ENCODE assay signal across 1 cellular context in genomic region chrX:153338836-153339235, GRCh38.
TF ChIP-seq lines count a peak whose summit lies in the region.

No MANE protein-coding gene starts in this region.

TF ChIP-seq in K562, 482 proteins besides CTCF, POLR2A, EP300 and RAD21:
- TF ChIP-seq ZNF121 (CRISPR knock-in tag; conservative IDR thresholded peaks at IDR 0.05) (no peak), E2F6 (IDR thresholded peaks at IDR 0.05; ENCODE audit: borderline replicate concordance in 1 of 2, extremely low read depth in 1 of 2, insufficient read depth in 1 of 2, insufficient read length in 1 of 2, low read depth in 1 of 2, low read length in 1 of 2, poor library complexity in 1 of 2, severe bottlenecking in 1 of 2) (peak in 1 of 2 experiments; percentile 39), ETV1 (tag; conservative IDR thresholded peaks at IDR 0.05; ENCODE audit: low read depth) (peak; percentile 31; the same call in 1 of the 2 replicates), NFRKB (IDR thresholded peaks at IDR 0.05; ENCODE audit: low read depth) (no peak), BRF2 (IDR thresholded peaks at IDR 0.05; ENCODE audit: borderline replicate concordance, insufficient read depth, insufficient read length) (no peak), HNRNPLL (IDR thresholded peaks at IDR 0.05; ENCODE audit: low read depth, low read length, poor library complexity, severe bottlenecking) (no peak), ZBTB5 (IDR thresholded peaks at IDR 0.05) (no peak), ZNF766 (CRISPR knock-in tag; conservative IDR thresholded peaks at IDR 0.05) (no peak), ZKSCAN8 (CRISPR knock-in tag; IDR thresholded peaks at IDR 0.05) (no peak), KLF16 (IDR thresholded peaks at IDR 0.05) (no peak), HDAC6 (IDR thresholded peaks at IDR 0.05; ENCODE audit: low read depth, low read length) (no peak), PHB2 (IDR thresholded peaks at IDR 0.05; ENCODE audit: low read depth) (no peak), GMEB1 (CRISPR knock-in tag; IDR thresholded peaks at IDR 0.05) (no peak), PTBP1 (IDR thresholded peaks at IDR 0.05; ENCODE audit: low read depth, low read length) (no peak), ZNF282 (CRISPR knock-in tag; IDR thresholded peaks at IDR 0.05) (no peak), ZNF785 (CRISPR knock-in tag; IDR thresholded peaks at IDR 0.05) (no peak), CEBPG (CRISPR knock-in tag; IDR thresholded peaks at IDR 0.05) (no peak), CEBPG (tag; conservative IDR thresholded peaks at IDR 0.05 in 1 of 2, IDR thresholded peaks at IDR 0.05 in 1 of 2) (peak in 1 of 2 experiments; percentile 31; a peak in 1 of 4 replicates), ZNF445 (CRISPR knock-in tag; IDR thresholded peaks at IDR 0.05; ENCODE audit: low read depth) (no peak), ZNF699 (CRISPR knock-in tag; IDR thresholded peaks at IDR 0.05; ENCODE audit: insufficient replicate concordance) (no peak), SMARCC2 (IDR thresholded peaks at IDR 0.05; ENCODE audit: low read depth) (no peak), DPF2 (IDR thresholded peaks at IDR 0.05) (no peak), CBX3 (IDR thresholded peaks at IDR 0.05; ENCODE audit: borderline replicate concordance in 1 of 2, low read length in 2 of 2) (no peak), AFF4 (CRISPR knock-in tag; IDR thresholded peaks at IDR 0.05) (no peak), RBM17 (IDR thresholded peaks at IDR 0.05; ENCODE audit: borderline replicate concordance, low read depth, low read length) (no peak)
- TF ChIP-seq, protein P1, sequence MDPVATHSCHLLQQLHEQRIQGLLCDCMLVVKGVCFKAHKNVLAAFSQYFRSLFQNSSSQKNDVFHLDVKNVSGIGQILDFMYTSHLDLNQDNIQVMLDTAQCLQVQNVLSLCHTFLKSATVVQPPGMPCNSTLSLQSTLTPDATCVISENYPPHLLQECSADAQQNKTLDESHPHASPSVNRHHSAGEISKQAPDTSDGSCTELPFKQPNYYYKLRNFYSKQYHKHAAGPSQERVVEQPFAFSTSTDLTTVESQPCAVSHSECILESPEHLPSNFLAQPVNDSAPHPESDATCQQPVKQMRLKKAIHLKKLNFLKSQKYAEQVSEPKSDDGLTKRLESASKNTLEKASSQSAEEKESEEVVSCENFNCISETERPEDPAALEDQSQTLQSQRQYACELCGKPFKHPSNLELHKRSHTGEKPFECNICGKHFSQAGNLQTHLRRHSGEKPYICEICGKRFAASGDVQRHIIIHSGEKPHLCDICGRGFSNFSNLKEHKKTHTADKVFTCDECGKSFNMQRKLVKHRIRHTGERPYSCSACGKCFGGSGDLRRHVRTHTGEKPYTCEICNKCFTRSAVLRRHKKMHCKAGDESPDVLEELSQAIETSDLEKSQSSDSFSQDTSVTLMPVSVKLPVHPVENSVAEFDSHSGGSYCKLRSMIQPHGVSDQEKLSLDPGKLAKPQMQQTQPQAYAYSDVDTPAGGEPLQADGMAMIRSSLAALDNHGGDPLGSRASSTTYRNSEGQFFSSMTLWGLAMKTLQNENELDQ (CRISPR knock-in tag; IDR thresholded peaks at IDR 0.05; ENCODE audit: borderline replicate concordance) = no peak
- TF ChIP-seq, protein P2, sequence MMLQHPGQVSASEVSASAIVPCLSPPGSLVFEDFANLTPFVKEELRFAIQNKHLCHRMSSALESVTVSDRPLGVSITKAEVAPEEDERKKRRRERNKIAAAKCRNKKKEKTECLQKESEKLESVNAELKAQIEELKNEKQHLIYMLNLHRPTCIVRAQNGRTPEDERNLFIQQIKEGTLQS (IDR thresholded peaks at IDR 0.05) = no peak
- TF ChIP-seq, protein P2 (CRISPR knock-in tag; conservative IDR thresholded peaks at IDR 0.05) = no peak
- TF ChIP-seq, protein P3, sequence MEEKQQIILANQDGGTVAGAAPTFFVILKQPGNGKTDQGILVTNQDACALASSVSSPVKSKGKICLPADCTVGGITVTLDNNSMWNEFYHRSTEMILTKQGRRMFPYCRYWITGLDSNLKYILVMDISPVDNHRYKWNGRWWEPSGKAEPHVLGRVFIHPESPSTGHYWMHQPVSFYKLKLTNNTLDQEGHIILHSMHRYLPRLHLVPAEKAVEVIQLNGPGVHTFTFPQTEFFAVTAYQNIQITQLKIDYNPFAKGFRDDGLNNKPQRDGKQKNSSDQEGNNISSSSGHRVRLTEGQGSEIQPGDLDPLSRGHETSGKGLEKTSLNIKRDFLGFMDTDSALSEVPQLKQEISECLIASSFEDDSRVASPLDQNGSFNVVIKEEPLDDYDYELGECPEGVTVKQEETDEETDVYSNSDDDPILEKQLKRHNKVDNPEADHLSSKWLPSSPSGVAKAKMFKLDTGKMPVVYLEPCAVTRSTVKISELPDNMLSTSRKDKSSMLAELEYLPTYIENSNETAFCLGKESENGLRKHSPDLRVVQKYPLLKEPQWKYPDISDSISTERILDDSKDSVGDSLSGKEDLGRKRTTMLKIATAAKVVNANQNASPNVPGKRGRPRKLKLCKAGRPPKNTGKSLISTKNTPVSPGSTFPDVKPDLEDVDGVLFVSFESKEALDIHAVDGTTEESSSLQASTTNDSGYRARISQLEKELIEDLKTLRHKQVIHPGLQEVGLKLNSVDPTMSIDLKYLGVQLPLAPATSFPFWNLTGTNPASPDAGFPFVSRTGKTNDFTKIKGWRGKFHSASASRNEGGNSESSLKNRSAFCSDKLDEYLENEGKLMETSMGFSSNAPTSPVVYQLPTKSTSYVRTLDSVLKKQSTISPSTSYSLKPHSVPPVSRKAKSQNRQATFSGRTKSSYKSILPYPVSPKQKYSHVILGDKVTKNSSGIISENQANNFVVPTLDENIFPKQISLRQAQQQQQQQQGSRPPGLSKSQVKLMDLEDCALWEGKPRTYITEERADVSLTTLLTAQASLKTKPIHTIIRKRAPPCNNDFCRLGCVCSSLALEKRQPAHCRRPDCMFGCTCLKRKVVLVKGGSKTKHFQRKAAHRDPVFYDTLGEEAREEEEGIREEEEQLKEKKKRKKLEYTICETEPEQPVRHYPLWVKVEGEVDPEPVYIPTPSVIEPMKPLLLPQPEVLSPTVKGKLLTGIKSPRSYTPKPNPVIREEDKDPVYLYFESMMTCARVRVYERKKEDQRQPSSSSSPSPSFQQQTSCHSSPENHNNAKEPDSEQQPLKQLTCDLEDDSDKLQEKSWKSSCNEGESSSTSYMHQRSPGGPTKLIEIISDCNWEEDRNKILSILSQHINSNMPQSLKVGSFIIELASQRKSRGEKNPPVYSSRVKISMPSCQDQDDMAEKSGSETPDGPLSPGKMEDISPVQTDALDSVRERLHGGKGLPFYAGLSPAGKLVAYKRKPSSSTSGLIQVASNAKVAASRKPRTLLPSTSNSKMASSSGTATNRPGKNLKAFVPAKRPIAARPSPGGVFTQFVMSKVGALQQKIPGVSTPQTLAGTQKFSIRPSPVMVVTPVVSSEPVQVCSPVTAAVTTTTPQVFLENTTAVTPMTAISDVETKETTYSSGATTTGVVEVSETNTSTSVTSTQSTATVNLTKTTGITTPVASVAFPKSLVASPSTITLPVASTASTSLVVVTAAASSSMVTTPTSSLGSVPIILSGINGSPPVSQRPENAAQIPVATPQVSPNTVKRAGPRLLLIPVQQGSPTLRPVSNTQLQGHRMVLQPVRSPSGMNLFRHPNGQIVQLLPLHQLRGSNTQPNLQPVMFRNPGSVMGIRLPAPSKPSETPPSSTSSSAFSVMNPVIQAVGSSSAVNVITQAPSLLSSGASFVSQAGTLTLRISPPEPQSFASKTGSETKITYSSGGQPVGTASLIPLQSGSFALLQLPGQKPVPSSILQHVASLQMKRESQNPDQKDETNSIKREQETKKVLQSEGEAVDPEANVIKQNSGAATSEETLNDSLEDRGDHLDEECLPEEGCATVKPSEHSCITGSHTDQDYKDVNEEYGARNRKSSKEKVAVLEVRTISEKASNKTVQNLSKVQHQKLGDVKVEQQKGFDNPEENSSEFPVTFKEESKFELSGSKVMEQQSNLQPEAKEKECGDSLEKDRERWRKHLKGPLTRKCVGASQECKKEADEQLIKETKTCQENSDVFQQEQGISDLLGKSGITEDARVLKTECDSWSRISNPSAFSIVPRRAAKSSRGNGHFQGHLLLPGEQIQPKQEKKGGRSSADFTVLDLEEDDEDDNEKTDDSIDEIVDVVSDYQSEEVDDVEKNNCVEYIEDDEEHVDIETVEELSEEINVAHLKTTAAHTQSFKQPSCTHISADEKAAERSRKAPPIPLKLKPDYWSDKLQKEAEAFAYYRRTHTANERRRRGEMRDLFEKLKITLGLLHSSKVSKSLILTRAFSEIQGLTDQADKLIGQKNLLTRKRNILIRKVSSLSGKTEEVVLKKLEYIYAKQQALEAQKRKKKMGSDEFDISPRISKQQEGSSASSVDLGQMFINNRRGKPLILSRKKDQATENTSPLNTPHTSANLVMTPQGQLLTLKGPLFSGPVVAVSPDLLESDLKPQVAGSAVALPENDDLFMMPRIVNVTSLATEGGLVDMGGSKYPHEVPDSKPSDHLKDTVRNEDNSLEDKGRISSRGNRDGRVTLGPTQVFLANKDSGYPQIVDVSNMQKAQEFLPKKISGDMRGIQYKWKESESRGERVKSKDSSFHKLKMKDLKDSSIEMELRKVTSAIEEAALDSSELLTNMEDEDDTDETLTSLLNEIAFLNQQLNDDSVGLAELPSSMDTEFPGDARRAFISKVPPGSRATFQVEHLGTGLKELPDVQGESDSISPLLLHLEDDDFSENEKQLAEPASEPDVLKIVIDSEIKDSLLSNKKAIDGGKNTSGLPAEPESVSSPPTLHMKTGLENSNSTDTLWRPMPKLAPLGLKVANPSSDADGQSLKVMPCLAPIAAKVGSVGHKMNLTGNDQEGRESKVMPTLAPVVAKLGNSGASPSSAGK (IDR thresholded peaks at IDR 0.05) = peak; percentile 66
